In the genomic region with DNA sequence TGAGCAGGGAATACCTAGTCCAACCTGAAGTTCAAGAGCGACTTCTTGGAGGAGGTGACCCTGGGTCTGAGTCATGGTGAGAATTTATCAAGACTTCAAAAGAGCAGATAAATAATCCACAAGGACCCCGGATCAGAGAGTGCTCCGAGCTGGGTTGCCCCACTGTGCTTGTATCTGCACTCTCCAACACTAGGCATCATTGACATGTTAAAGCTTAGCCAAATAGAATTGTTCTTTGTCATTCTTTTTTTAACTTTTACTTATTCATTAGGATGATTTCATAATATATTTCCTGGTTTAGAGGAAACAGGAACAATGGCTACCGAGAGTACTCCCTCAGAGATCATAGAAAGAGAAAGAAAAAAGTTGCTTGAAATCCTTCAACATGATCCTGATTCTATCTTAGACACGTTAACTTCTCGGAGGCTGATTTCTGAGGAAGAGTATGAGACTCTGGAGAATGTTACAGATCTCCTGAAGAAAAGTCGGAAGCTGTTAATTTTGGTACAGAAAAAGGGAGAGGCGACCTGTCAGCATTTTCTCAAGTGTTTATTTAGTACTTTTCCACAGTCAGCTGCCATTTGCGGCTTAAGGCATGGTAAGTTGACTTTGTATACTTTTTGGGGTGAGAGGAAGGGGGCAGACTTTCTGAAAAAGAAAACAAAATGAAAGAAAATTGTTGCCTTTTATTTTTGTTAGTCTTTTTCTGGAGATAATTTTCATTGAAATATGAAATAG, we compare ENCODE assay signal across 1 cellular context.
TF ChIP-seq lines count a peak whose summit lies in the region.

A gene with protein sequence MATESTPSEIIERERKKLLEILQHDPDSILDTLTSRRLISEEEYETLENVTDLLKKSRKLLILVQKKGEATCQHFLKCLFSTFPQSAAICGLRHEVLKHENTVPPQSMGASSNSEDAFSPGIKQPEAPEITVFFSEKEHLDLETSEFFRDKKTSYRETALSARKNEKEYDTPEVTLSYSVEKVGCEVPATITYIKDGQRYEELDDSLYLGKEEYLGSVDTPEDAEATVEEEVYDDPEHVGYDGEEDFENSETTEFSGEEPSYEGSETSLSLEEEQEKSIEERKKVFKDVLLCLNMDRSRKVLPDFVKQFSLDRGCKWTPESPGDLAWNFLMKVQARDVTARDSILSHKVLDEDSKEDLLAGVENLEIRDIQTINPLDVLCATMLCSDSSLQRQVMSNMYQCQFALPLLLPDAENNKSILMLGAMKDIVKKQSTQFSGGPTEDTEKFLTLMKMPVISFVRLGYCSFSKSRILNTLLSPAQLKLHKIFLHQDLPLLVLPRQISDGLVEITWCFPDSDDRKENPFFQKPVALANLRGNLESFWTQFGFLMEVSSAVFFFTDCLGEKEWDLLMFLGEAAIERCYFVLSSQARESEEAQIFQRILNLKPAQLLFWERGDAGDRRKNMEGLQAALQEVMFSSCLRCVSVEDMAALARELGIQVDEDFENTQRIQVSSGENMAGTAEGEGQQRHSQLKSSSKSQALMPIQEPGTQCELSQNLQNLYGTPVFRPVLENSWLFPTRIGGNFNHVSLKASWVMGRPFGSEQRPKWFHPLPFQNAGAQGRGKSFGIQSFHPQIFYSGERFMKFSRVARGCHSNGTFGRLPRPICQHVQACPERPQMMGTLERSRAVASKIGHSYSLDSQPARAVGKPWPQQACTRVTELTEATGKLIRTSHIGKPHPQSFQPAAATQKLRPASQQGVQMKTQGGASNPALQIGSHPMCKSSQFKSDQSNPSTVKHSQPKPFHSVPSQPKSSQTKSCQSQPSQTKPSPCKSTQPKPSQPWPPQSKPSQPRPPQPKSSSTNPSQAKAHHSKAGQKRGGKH (plus strand): TSS at position 300 of the 738 bp plus-strand sequence. CDS start 16 bp downstream, at position 316.

TF ChIP-seq in K562, 482 proteins besides CTCF, POLR2A, EP300 and RAD21 (continued from another document and continues in another):
- TF ChIP-seq, protein P1, sequence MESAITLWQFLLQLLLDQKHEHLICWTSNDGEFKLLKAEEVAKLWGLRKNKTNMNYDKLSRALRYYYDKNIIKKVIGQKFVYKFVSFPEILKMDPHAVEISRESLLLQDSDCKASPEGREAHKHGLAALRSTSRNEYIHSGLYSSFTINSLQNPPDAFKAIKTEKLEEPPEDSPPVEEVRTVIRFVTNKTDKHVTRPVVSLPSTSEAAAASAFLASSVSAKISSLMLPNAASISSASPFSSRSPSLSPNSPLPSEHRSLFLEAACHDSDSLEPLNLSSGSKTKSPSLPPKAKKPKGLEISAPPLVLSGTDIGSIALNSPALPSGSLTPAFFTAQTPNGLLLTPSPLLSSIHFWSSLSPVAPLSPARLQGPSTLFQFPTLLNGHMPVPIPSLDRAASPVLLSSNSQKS (CRISPR knock-in tag; IDR thresholded peaks at IDR 0.05), result no peak
- TF ChIP-seq HNRNPL (IDR thresholded peaks at IDR 0.05; ENCODE audit: low read depth, low read length) (no peak), SREBF1 (IDR thresholded peaks at IDR 0.05; ENCODE audit: borderline replicate concordance, low read depth, low read length) (no peak), ZNF174 (CRISPR knock-in tag; IDR thresholded peaks at IDR 0.05) (no peak), HNRNPK (IDR thresholded peaks at IDR 0.05; ENCODE audit: low read depth, low read length, poor library complexity, severe bottlenecking) (no peak), CHD1 (IDR thresholded peaks at IDR 0.05; ENCODE audit: low read length) (no peak), ZFP1 (CRISPR knock-in tag; IDR thresholded peaks at IDR 0.05) (no peak), TRIM28 (IDR thresholded peaks at IDR 0.05) (0 out of 2 replicates have a peak, but pooled peaks have one; percentile 37), CBX8 (IDR thresholded peaks at IDR 0.05; ENCODE audit: borderline replicate concordance, extremely low read depth, low read depth, low read length, poor library complexity, severe bottlenecking) (no peak), ATF1 (CRISPR knock-in tag; IDR thresholded peaks at IDR 0.05) (no peak), ATF1 (tag; IDR thresholded peaks at IDR 0.05) (no peak), DACH1 (IDR thresholded peaks at IDR 0.05; ENCODE audit: partially characterized antibody) (peak; percentile 39), SOX6 (IDR thresholded peaks at IDR 0.05) (0 out of 2 replicates have a peak, but pooled peaks have one; percentile 24), KLF6 (CRISPR knock-in tag; IDR thresholded peaks at IDR 0.05; ENCODE audit: borderline replicate concordance) (no peak), RBM25 (IDR thresholded peaks at IDR 0.05; ENCODE audit: low read depth, low read length, severe bottlenecking) (peak; percentile 39), BHLHE40 (IDR thresholded peaks at IDR 0.05; ENCODE audit: low read length) (peak; percentile 37; the same call in 1 of the 2 replicates), FOXM1 (IDR thresholded peaks at IDR 0.05; ENCODE audit: low read depth) (no peak), FOXM1 (CRISPR knock-in tag; IDR thresholded peaks at IDR 0.05; ENCODE audit: low read depth) (no peak), ZNF695 (CRISPR knock-in tag; IDR thresholded peaks at IDR 0.05) (no peak), ZNF780A (CRISPR knock-in tag; IDR thresholded peaks at IDR 0.05) (no peak), TAF7 (tag; IDR thresholded peaks at IDR 0.05) (peak; percentile 84), TEAD2 (tag; IDR thresholded peaks at IDR 0.05) (no peak), ZNF282 (CRISPR knock-in tag; IDR thresholded peaks at IDR 0.05) (no peak), HDAC2 (IDR thresholded peaks at IDR 0.05) (peak; percentile 22; the same call in 1 of the 2 replicates), ZFP36 (IDR thresholded peaks at IDR 0.05; ENCODE audit: low read depth, low read length, partially characterized antibody) (peak; percentile 97), ZNF584 (CRISPR knock-in tag; IDR thresholded peaks at IDR 0.05; ENCODE audit: low read depth) (no peak), TARDBP (IDR thresholded peaks at IDR 0.05) (no peak), LEF1 (IDR thresholded peaks at IDR 0.05) (peak; percentile 35; the same call in 1 of the 2 replicates), NEUROD1 (IDR thresholded peaks at IDR 0.05; ENCODE audit: borderline replicate concordance, low read depth, low read length, partially characterized antibody) (no peak), E2F3 (CRISPR knock-in tag; IDR thresholded peaks at IDR 0.05) (no peak), BMI1 (IDR thresholded peaks at IDR 0.05; ENCODE audit: low read length) (no peak)
- TF ChIP-seq, protein P2, sequence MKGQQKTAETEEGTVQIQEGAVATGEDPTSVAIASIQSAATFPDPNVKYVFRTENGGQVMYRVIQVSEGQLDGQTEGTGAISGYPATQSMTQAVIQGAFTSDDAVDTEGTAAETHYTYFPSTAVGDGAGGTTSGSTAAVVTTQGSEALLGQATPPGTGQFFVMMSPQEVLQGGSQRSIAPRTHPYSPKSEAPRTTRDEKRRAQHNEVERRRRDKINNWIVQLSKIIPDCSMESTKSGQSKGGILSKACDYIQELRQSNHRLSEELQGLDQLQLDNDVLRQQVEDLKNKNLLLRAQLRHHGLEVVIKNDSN (CRISPR knock-in tag; IDR thresholded peaks at IDR 0.05), result no peak
- TF ChIP-seq, protein P3, sequence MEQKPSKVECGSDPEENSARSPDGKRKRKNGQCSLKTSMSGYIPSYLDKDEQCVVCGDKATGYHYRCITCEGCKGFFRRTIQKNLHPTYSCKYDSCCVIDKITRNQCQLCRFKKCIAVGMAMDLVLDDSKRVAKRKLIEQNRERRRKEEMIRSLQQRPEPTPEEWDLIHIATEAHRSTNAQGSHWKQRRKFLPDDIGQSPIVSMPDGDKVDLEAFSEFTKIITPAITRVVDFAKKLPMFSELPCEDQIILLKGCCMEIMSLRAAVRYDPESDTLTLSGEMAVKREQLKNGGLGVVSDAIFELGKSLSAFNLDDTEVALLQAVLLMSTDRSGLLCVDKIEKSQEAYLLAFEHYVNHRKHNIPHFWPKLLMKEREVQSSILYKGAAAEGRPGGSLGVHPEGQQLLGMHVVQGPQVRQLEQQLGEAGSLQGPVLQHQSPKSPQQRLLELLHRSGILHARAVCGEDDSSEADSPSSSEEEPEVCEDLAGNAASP (IDR thresholded peaks at IDR 0.05), result no peak
- TF ChIP-seq, protein P4, sequence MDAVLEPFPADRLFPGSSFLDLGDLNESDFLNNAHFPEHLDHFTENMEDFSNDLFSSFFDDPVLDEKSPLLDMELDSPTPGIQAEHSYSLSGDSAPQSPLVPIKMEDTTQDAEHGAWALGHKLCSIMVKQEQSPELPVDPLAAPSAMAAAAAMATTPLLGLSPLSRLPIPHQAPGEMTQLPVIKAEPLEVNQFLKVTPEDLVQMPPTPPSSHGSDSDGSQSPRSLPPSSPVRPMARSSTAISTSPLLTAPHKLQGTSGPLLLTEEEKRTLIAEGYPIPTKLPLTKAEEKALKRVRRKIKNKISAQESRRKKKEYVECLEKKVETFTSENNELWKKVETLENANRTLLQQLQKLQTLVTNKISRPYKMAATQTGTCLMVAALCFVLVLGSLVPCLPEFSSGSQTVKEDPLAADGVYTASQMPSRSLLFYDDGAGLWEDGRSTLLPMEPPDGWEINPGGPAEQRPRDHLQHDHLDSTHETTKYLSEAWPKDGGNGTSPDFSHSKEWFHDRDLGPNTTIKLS (IDR thresholded peaks at IDR 0.05; ENCODE audit: borderline replicate concordance, low read depth), result 0 out of 2 replicates have a peak, but pooled peaks have one; percentile 7
- TF ChIP-seq, protein P5, sequence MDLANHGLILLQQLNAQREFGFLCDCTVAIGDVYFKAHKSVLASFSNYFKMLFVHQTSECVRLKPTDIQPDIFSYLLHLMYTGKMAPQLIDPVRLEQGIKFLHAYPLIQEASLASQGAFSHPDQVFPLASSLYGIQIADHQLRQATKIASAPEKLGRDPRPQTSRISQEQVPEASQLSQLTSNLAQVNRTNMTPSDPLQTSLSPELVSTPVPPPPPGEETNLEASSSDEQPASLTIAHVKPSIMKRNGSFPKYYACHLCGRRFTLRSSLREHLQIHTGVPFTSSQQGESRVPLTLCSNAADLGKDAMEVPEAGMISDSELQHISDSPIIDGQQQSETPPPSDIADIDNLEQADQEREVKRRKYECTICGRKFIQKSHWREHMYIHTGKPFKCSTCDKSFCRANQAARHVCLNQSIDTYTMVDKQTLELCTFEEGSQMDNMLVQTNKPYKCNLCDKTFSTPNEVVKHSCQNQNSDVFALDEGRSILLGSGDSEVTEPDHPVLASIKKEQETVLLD (IDR thresholded peaks at IDR 0.05), result no peak
- TF ChIP-seq, protein P6, sequence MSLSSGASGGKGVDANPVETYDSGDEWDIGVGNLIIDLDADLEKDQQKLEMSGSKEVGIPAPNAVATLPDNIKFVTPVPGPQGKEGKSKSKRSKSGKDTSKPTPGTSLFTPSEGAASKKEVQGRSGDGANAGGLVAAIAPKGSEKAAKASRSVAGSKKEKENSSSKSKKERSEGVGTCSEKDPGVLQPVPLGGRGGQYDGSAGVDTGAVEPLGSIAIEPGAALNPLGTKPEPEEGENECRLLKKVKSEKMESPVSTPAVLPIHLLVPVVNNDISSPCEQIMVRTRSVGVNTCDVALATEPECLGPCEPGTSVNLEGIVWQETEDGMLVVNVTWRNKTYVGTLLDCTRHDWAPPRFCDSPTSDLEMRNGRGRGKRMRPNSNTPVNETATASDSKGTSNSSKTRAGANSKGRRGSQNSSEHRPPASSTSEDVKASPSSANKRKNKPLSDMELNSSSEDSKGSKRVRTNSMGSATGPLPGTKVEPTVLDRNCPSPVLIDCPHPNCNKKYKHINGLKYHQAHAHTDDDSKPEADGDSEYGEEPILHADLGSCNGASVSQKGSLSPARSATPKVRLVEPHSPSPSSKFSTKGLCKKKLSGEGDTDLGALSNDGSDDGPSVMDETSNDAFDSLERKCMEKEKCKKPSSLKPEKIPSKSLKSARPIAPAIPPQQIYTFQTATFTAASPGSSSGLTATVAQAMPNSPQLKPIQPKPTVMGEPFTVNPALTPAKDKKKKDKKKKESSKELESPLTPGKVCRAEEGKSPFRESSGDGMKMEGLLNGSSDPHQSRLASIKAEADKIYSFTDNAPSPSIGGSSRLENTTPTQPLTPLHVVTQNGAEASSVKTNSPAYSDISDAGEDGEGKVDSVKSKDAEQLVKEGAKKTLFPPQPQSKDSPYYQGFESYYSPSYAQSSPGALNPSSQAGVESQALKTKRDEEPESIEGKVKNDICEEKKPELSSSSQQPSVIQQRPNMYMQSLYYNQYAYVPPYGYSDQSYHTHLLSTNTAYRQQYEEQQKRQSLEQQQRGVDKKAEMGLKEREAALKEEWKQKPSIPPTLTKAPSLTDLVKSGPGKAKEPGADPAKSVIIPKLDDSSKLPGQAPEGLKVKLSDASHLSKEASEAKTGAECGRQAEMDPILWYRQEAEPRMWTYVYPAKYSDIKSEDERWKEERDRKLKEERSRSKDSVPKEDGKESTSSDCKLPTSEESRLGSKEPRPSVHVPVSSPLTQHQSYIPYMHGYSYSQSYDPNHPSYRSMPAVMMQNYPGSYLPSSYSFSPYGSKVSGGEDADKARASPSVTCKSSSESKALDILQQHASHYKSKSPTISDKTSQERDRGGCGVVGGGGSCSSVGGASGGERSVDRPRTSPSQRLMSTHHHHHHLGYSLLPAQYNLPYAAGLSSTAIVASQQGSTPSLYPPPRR (CRISPR knock-in tag; IDR thresholded peaks at IDR 0.05; ENCODE audit: borderline replicate concordance), result no peak
- TF ChIP-seq, protein P7, sequence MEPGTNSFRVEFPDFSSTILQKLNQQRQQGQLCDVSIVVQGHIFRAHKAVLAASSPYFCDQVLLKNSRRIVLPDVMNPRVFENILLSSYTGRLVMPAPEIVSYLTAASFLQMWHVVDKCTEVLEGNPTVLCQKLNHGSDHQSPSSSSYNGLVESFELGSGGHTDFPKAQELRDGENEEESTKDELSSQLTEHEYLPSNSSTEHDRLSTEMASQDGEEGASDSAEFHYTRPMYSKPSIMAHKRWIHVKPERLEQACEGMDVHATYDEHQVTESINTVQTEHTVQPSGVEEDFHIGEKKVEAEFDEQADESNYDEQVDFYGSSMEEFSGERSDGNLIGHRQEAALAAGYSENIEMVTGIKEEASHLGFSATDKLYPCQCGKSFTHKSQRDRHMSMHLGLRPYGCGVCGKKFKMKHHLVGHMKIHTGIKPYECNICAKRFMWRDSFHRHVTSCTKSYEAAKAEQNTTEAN (CRISPR knock-in tag; IDR thresholded peaks at IDR 0.05), result no peak
- TF ChIP-seq, protein P8, sequence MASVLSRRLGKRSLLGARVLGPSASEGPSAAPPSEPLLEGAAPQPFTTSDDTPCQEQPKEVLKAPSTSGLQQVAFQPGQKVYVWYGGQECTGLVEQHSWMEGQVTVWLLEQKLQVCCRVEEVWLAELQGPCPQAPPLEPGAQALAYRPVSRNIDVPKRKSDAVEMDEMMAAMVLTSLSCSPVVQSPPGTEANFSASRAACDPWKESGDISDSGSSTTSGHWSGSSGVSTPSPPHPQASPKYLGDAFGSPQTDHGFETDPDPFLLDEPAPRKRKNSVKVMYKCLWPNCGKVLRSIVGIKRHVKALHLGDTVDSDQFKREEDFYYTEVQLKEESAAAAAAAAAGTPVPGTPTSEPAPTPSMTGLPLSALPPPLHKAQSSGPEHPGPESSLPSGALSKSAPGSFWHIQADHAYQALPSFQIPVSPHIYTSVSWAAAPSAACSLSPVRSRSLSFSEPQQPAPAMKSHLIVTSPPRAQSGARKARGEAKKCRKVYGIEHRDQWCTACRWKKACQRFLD (CRISPR knock-in tag; IDR thresholded peaks at IDR 0.05), result no peak
- TF ChIP-seq, protein P9, sequence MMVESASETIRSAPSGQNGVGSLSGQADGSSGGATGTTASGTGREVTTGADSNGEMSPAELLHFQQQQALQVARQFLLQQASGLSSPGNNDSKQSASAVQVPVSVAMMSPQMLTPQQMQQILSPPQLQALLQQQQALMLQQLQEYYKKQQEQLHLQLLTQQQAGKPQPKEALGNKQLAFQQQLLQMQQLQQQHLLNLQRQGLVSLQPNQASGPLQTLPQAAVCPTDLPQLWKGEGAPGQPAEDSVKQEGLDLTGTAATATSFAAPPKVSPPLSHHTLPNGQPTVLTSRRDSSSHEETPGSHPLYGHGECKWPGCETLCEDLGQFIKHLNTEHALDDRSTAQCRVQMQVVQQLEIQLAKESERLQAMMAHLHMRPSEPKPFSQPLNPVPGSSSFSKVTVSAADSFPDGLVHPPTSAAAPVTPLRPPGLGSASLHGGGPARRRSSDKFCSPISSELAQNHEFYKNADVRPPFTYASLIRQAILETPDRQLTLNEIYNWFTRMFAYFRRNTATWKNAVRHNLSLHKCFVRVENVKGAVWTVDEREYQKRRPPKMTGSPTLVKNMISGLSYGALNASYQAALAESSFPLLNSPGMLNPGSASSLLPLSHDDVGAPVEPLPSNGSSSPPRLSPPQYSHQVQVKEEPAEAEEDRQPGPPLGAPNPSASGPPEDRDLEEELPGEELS (CRISPR knock-in tag; IDR thresholded peaks at IDR 0.05; ENCODE audit: borderline replicate concordance), result no peak
